1 cellular context compared by ENCODE assay signal in the genomic region with DNA sequence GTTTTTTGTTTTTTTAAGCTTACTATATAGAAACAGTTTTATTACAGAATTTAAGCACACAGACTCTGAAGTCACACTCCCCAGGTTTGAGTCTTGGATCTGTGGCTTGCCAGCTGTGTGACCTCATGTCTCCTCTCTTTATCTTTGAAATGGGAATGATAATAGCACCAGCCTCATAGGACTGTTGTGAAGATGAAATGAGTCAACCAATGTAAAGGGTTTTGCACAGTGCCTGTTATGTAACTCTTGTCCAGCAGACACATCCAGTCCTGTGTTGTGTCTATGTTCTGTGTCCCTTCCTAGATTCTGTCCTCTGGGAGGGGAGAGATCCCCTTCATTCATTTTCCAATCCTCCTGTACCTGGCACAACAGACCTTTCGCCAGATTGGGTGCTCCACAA.
TF ChIP-seq lines count a peak whose summit lies in the region.

No MANE protein-coding gene starts in this region.

TF ChIP-seq in K562, 482 proteins besides CTCF, POLR2A, EP300 and RAD21:
- TF ChIP-seq, protein P1, sequence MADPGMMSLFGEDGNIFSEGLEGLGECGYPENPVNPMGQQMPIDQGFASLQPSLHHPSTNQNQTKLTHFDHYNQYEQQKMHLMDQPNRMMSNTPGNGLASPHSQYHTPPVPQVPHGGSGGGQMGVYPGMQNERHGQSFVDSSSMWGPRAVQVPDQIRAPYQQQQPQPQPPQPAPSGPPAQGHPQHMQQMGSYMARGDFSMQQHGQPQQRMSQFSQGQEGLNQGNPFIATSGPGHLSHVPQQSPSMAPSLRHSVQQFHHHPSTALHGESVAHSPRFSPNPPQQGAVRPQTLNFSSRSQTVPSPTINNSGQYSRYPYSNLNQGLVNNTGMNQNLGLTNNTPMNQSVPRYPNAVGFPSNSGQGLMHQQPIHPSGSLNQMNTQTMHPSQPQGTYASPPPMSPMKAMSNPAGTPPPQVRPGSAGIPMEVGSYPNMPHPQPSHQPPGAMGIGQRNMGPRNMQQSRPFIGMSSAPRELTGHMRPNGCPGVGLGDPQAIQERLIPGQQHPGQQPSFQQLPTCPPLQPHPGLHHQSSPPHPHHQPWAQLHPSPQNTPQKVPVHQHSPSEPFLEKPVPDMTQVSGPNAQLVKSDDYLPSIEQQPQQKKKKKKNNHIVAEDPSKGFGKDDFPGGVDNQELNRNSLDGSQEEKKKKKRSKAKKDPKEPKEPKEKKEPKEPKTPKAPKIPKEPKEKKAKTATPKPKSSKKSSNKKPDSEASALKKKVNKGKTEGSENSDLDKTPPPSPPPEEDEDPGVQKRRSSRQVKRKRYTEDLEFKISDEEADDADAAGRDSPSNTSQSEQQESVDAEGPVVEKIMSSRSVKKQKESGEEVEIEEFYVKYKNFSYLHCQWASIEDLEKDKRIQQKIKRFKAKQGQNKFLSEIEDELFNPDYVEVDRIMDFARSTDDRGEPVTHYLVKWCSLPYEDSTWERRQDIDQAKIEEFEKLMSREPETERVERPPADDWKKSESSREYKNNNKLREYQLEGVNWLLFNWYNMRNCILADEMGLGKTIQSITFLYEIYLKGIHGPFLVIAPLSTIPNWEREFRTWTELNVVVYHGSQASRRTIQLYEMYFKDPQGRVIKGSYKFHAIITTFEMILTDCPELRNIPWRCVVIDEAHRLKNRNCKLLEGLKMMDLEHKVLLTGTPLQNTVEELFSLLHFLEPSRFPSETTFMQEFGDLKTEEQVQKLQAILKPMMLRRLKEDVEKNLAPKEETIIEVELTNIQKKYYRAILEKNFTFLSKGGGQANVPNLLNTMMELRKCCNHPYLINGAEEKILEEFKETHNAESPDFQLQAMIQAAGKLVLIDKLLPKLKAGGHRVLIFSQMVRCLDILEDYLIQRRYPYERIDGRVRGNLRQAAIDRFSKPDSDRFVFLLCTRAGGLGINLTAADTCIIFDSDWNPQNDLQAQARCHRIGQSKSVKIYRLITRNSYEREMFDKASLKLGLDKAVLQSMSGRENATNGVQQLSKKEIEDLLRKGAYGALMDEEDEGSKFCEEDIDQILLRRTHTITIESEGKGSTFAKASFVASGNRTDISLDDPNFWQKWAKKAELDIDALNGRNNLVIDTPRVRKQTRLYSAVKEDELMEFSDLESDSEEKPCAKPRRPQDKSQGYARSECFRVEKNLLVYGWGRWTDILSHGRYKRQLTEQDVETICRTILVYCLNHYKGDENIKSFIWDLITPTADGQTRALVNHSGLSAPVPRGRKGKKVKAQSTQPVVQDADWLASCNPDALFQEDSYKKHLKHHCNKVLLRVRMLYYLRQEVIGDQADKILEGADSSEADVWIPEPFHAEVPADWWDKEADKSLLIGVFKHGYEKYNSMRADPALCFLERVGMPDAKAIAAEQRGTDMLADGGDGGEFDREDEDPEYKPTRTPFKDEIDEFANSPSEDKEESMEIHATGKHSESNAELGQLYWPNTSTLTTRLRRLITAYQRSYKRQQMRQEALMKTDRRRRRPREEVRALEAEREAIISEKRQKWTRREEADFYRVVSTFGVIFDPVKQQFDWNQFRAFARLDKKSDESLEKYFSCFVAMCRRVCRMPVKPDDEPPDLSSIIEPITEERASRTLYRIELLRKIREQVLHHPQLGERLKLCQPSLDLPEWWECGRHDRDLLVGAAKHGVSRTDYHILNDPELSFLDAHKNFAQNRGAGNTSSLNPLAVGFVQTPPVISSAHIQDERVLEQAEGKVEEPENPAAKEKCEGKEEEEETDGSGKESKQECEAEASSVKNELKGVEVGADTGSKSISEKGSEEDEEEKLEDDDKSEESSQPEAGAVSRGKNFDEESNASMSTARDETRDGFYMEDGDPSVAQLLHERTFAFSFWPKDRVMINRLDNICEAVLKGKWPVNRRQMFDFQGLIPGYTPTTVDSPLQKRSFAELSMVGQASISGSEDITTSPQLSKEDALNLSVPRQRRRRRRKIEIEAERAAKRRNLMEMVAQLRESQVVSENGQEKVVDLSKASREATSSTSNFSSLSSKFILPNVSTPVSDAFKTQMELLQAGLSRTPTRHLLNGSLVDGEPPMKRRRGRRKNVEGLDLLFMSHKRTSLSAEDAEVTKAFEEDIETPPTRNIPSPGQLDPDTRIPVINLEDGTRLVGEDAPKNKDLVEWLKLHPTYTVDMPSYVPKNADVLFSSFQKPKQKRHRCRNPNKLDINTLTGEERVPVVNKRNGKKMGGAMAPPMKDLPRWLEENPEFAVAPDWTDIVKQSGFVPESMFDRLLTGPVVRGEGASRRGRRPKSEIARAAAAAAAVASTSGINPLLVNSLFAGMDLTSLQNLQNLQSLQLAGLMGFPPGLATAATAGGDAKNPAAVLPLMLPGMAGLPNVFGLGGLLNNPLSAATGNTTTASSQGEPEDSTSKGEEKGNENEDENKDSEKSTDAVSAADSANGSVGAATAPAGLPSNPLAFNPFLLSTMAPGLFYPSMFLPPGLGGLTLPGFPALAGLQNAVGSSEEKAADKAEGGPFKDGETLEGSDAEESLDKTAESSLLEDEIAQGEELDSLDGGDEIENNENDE (IDR thresholded peaks at IDR 0.05; ENCODE audit: low read depth, low read length) = no peak
- TF ChIP-seq CREM (IDR thresholded peaks at IDR 0.05; ENCODE audit: low read depth) (0 out of 2 replicates have a peak, but pooled peaks have one; percentile 15), CEBPG (CRISPR knock-in tag; IDR thresholded peaks at IDR 0.05) (no peak), CEBPG (tag; conservative IDR thresholded peaks at IDR 0.05 in 1 of 2, IDR thresholded peaks at IDR 0.05 in 1 of 2) (0 out of 4 replicates have a peak, but pooled peaks of 1 of the 2 experiments have one; percentile 42), TBL1XR1 (IDR thresholded peaks at IDR 0.05; ENCODE audit: low read length in 2 of 2) (peak in 1 of 2 experiments; percentile 59; a peak in 2 of 4 replicates), SMARCE1 (IDR thresholded peaks at IDR 0.05) (no peak), ATF7 (IDR thresholded peaks at IDR 0.05) (peak; percentile 55; the same call in 1 of the 2 replicates), ATF1 (CRISPR knock-in tag; IDR thresholded peaks at IDR 0.05) (no peak), ATF1 (tag; IDR thresholded peaks at IDR 0.05) (peak; percentile 24; the same call in 1 of the 2 replicates), CAMTA2 (CRISPR knock-in tag; conservative IDR thresholded peaks at IDR 0.05) (no peak), SMAD4 (CRISPR knock-in tag; conservative IDR thresholded peaks at IDR 0.05) (peak; percentile 87), FOSL1 (tag; conservative IDR thresholded peaks at IDR 0.05) (peak; percentile 67), JUND (IDR thresholded peaks at IDR 0.05; ENCODE audit: borderline replicate concordance, low read depth, low read length) (peak; percentile 62), JUND (tag; IDR thresholded peaks at IDR 0.05; ENCODE audit: borderline replicate concordance, low read depth, low read length) (peak; percentile 75; the same call in 2 of the 3 replicates), ARID1B (IDR thresholded peaks at IDR 0.05) (peak; percentile 27), SMARCA4 (IDR thresholded peaks at IDR 0.05) (peak; percentile 13; the same call in 1 of the 2 replicates), CBFA2T3 (IDR thresholded peaks at IDR 0.05) (peak; percentile 41; the same call in 1 of the 2 replicates), ESRRA (IDR thresholded peaks at IDR 0.05; ENCODE audit: borderline replicate concordance, low read depth) (peak; percentile 39; the same call in 1 of the 2 replicates), NCOA2 (IDR thresholded peaks at IDR 0.05; ENCODE audit: partially characterized antibody in 2 of 2) (no peak), JUN (IDR thresholded peaks at IDR 0.05; ENCODE audit: borderline replicate concordance, low read depth, low read length) (0 out of 2 replicates have a peak, but pooled peaks have one; percentile 29), JUN (CRISPR knock-in tag; IDR thresholded peaks at IDR 0.05; ENCODE audit: borderline replicate concordance) (no peak), RCOR1 (IDR thresholded peaks at IDR 0.05; ENCODE audit: borderline replicate concordance in 1 of 2, low read depth in 2 of 2, low read length in 2 of 2) (peak in 1 of 2 experiments; percentile 25; a peak in 1 of 4 replicates), DPF2 (IDR thresholded peaks at IDR 0.05) (peak; percentile 40; the same call in 1 of the 2 replicates), XRCC5 (IDR thresholded peaks at IDR 0.05; ENCODE audit: low read depth, low read length) (no peak), NCOR1 (IDR thresholded peaks at IDR 0.05) (peak; percentile 54)
- TF ChIP-seq, protein P2, sequence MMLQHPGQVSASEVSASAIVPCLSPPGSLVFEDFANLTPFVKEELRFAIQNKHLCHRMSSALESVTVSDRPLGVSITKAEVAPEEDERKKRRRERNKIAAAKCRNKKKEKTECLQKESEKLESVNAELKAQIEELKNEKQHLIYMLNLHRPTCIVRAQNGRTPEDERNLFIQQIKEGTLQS (IDR thresholded peaks at IDR 0.05) = peak; percentile 24; the same call in 1 of the 2 replicates
- TF ChIP-seq, protein P2 (CRISPR knock-in tag; conservative IDR thresholded peaks at IDR 0.05) = no peak
- TF ChIP-seq, protein P3, sequence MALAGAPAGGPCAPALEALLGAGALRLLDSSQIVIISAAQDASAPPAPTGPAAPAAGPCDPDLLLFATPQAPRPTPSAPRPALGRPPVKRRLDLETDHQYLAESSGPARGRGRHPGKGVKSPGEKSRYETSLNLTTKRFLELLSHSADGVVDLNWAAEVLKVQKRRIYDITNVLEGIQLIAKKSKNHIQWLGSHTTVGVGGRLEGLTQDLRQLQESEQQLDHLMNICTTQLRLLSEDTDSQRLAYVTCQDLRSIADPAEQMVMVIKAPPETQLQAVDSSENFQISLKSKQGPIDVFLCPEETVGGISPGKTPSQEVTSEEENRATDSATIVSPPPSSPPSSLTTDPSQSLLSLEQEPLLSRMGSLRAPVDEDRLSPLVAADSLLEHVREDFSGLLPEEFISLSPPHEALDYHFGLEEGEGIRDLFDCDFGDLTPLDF (CRISPR knock-in tag; IDR thresholded peaks at IDR 0.05) = no peak
- TF ChIP-seq, protein P4, sequence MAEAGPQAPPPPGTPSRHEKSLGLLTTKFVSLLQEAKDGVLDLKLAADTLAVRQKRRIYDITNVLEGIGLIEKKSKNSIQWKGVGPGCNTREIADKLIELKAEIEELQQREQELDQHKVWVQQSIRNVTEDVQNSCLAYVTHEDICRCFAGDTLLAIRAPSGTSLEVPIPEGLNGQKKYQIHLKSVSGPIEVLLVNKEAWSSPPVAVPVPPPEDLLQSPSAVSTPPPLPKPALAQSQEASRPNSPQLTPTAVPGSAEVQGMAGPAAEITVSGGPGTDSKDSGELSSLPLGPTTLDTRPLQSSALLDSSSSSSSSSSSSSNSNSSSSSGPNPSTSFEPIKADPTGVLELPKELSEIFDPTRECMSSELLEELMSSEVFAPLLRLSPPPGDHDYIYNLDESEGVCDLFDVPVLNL (CRISPR knock-in tag; IDR thresholded peaks at IDR 0.05; ENCODE audit: low read depth) = no peak
- TF ChIP-seq, protein P5, sequence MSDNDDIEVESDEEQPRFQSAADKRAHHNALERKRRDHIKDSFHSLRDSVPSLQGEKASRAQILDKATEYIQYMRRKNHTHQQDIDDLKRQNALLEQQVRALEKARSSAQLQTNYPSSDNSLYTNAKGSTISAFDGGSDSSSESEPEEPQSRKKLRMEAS (CRISPR knock-in tag; IDR thresholded peaks at IDR 0.05) = no peak
